1 cellular context compared by ENCODE assay signal in the genomic region with DNA sequence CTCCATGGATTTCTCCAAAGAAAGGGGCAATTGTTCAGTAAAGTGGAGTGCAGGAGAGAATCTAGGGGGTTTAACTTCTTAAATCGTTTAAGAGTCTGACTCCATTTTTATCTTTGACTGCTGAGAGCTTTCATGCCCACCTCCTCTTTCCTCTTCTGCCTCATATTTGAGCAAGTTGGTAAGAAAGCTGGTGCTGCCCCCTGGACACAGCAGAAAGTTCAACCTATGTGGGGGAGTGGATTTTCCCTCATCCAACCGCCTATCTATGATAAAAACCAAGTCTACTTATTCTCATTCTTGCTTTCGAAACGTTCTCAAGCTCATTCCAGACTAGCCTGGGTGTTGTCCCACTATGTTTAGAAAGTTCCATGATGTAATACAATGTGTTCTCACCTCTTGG.
TF ChIP-seq lines count a peak whose summit lies in the region.

No MANE protein-coding gene starts in this region.

TF ChIP-seq in H1, 55 proteins besides CTCF, POLR2A, EP300 and RAD21 (continued from another document):
- TF ChIP-seq E2F6 (IDR thresholded peaks at IDR 0.05) (no peak), JUN (IDR thresholded peaks at IDR 0.05; ENCODE audit: low read depth, low read length) (no peak), KDM4A (IDR thresholded peaks at IDR 0.05; ENCODE audit: low read depth, low read length, severe bottlenecking) (no peak), HDAC2 (IDR thresholded peaks at IDR 0.05; ENCODE audit: borderline replicate concordance in 1 of 2, low read depth in 2 of 2, low read length in 2 of 2) (no peak), EZH2 (IDR thresholded peaks at IDR 0.05; ENCODE audit: low read depth, low read length, severe bottlenecking) (no peak), CBX5 (IDR thresholded peaks at IDR 0.05; ENCODE audit: low read depth, low read length) (no peak), HDAC6 (IDR thresholded peaks at IDR 0.05; ENCODE audit: low read depth, low read length) (no peak), MAFK (IDR thresholded peaks at IDR 0.05; ENCODE audit: low read depth, low read length) (no peak), BRCA1 (IDR thresholded peaks at IDR 0.05; ENCODE audit: low read depth, low read length) (no peak), CBX8 (IDR thresholded peaks at IDR 0.05; ENCODE audit: borderline replicate concordance, low read depth, low read length) (no peak), ZNF274 (IDR thresholded peaks at IDR 0.05; ENCODE audit: borderline replicate concordance, extremely low read depth, low read length) (no peak), POLR2AphosphoS5 (IDR thresholded peaks at IDR 0.05; ENCODE audit: low read depth, low read length) (no peak), TEAD4 (IDR thresholded peaks at IDR 0.05; ENCODE audit: low read depth, low read length) (no peak)
TF ChIP-seq in H1: peak in this region for 0.
